Comparison of ENCODE assay signal across 25 cellular contexts in the genomic region with DNA sequence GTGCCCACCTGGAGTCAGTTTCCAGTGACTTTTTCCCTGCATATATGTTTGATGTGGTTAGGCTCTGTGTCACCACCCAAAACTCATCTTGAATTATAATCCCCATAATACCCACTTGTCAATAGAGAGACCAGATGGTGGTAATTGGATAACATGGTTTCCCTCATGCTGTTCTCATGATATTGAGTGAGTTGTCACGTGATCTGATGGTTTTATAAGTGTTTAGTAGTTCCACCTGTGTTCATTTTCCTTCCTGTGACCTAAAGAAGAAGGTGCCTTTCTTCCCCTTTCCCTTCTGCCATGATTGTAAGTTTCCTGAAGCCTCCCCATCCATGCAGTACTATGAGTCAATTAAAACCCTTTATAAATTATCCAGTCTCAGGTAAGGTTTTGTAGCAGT.
"Had no signal": no experiment of that assay in that cellular context is flagged by ENCODE, and none has a peak within 500 bp of the region (broad histone marks: within the 10 kb centered on the region; RNA-seq: fewer than 3 reads in every experiment).

No MANE protein-coding gene starts in this region.

- DNase-seq: dorsolateral prefrontal cortex; effector CD8-positive, alpha-beta T cell; foreskin melanocyte; head of caudate nucleus; kidney; left colon; left ventricle myocardium superior; mesenchymal stem cell; midbrain; nucleus accumbens; ovary; right cardiac atrium; stimulated activated CD4-positive, alpha-beta T cell treated with anti-CD3 and anti-CD28 coated beads, Interleukin-2, amount 100 ng/mL, for 48 hours; stimulated activated CD8-positive, alpha-beta memory T cell treated with anti-CD3 and anti-CD28 coated beads, Interleukin-4, amount 100 ng/mL, for 48 hours; stimulated activated naive CD8-positive, alpha-beta T cell treated with anti-CD3 and anti-CD28 coated beads, Interleukin-15, Interleukin-2, amounts not matched to agents 100 U/mL and 50 U/mL, for 24 hours; tibial artery; upper lobe of right lung had no signal

- H3K4me1 Mint-ChIP-seq: neural progenitor cell; stimulated activated effector memory CD8-positive, alpha-beta T cell treated with anti-CD3 and anti-CD28 coated beads, Interleukin-12 subunit alpha, Interleukin-12 subunit beta, amount 100 ng/mL, for 72 hours had no signal

- ATAC-seq: left colon; left ventricle myocardium superior; natural killer cell treated with Interleukin-12 subunit alpha and Interleukin-12 subunit beta and Interleukin-15 and Interleukin-18, amount 100 ng/mL, for 72 hours; right cardiac atrium; stimulated activated effector memory CD8-positive, alpha-beta T cell treated with anti-CD3 and anti-CD28 coated beads, Interleukin-12 subunit alpha, Interleukin-12 subunit beta, amount 100 ng/mL, for 72 hours; stimulated activated naive CD8-positive, alpha-beta T cell treated with anti-CD3 and anti-CD28 coated beads, Interleukin-15, Interleukin-2, amounts not matched to agents 100 U/mL and 50 U/mL, for 24 hours; upper lobe of right lung had no signal

- H3K27me3 ChIP-seq: dorsolateral prefrontal cortex, hepatocyte, neural progenitor cell, ovary, suprapubic skin, tibial artery, upper lobe of right lung, vagina had no signal

- H3K36me3 ChIP-seq: neural progenitor cell, ovary, suprapubic skin, tibial artery, upper lobe of right lung, vagina had no signal

- H3K4me3 ChIP-seq: dorsolateral prefrontal cortex, hepatocyte, lung, neural progenitor cell, ovary, smooth muscle cell, suprapubic skin, tibial artery, upper lobe of right lung, vagina had no signal

- H3K4me1 ChIP-seq: neural progenitor cell, suprapubic skin, tibial artery, upper lobe of right lung, vagina had no signal

- H3K4me2 ChIP-seq: hepatocyte, neural progenitor cell, smooth muscle cell had no signal

- H3K36me3 Mint-ChIP-seq: natural killer cell treated with Interleukin-12 subunit alpha and Interleukin-12 subunit beta and Interleukin-15 and Interleukin-18, amount 100 ng/mL, for 72 hours; neural progenitor cell; stimulated activated effector memory CD8-positive, alpha-beta T cell treated with anti-CD3 and anti-CD28 coated beads, Interleukin-12 subunit alpha, Interleukin-12 subunit beta, amount 100 ng/mL, for 72 hours had no signal

- H3K9me3 Mint-ChIP-seq: natural killer cell treated with Interleukin-12 subunit alpha and Interleukin-12 subunit beta and Interleukin-15 and Interleukin-18, amount 100 ng/mL, for 72 hours; neural progenitor cell had no signal

- H3K4me3 Mint-ChIP-seq: natural killer cell treated with Interleukin-12 subunit alpha and Interleukin-12 subunit beta and Interleukin-15 and Interleukin-18, amount 100 ng/mL, for 72 hours; neural progenitor cell; stimulated activated effector memory CD8-positive, alpha-beta T cell treated with anti-CD3 and anti-CD28 coated beads, Interleukin-12 subunit alpha, Interleukin-12 subunit beta, amount 100 ng/mL, for 72 hours had no signal

- H3K27ac ChIP-seq: dorsolateral prefrontal cortex, hepatocyte, neural progenitor cell, ovary, suprapubic skin, tibial artery, upper lobe of right lung, vagina had no signal

- H3K27ac Mint-ChIP-seq: natural killer cell treated with Interleukin-12 subunit alpha and Interleukin-12 subunit beta and Interleukin-15 and Interleukin-18, amount 100 ng/mL, for 72 hours; neural progenitor cell; stimulated activated effector memory CD8-positive, alpha-beta T cell treated with anti-CD3 and anti-CD28 coated beads, Interleukin-12 subunit alpha, Interleukin-12 subunit beta, amount 100 ng/mL, for 72 hours had no signal

- H3K9me3 ChIP-seq: ovary, suprapubic skin, tibial artery, upper lobe of right lung, vagina had no signal

- H3K27me3 Mint-ChIP-seq: natural killer cell treated with Interleukin-12 subunit alpha and Interleukin-12 subunit beta and Interleukin-15 and Interleukin-18, amount 100 ng/mL, for 72 hours had no signal
